11 cellular contexts compared by ENCODE assay signal in the genomic region with DNA sequence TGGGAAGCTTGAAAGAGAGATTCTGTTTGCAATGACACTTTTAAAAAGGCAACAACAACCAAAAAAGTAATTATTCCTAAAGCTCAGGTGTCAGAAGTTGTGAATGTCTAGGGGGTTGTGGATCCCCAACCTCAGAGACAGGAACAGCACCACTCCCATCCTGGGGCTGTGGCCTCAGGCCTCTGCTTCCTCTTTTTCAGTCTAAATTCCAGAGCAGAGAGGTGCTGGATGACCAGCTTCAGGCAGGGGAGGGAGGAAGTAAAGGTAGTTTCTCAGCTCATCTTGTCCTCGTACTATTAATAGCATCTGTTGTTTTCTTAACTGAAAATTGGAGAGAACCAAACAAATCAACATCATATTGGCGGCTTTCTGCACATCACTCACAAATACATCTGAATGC. TPM values are rescaled to one million over a fixed set of nuclear protein-coding genes. Genes with fewer than 3 reads are reported as not detected.
DNase-seq lines count a peak whose midpoint lies in the region; ATAC-seq and TF ChIP-seq lines count a peak whose summit lies in the region.
"Had no signal": no experiment of that assay in that cellular context is flagged by ENCODE, and none has a peak within 500 bp of the region (broad histone marks: within the 10 kb centered on the region; RNA-seq: fewer than 3 reads in every experiment).

No MANE protein-coding gene starts in this region.

- POLR2A ChIA-PET in activated CD8-positive, alpha-beta T cell treated with anti-CD3 and anti-CD28 coated beads for 36 hours (lab: Charles Lee), result interaction anchor here (1.2 to 2.8 kb wide), 2 partner anchors 8 to 220 kb away, joined by 3 to 21 read pairs; partner anchors contain the start of gene NT5E
- POLR2A ChIA-PET in activated CD8-positive, alpha-beta T cell treated with anti-CD3 and anti-CD28 coated beads, Interleukin-2, amount 10 ng/mL, durations not matched to agents 7 days and 5 days (lab: Charles Lee), result interaction anchor here (1.0 to 2.3 kb wide), 2 partner anchors 8 to 90 kb away, joined by 3 to 11 read pairs; partner anchors contain the start of gene NT5E
- POLR2A ChIA-PET in RWPE1 (lab: Yijun Ruan, JAX; ENCODE audit: low non-redundant PET), result no interaction called here

- no peak for DNase-seq in activated CD8-positive, alpha-beta T cell treated with anti-CD3 and anti-CD28 coated beads for 36 hours
- no peak for DNase-seq in activated CD8-positive, alpha-beta T cell treated with anti-CD3 and anti-CD28 coated beads, Interleukin-2, amount 10 ng/mL, durations not matched to agents 7 days and 5 days
- no peak for DNase-seq in RWPE1 (ENCODE audit: low spot score)
- no peak for DNase-seq in fibroblast of lung (ENCODE audit: low read depth in 2 of 2)
- no peak for DNase-seq in tibial artery
- no peak for DNase-seq in NCI-H748 (lab: John Stamatoyannopoulos, UW; ENCODE audit: unreplicated experiment)
- DNase-seq: activated T-cell treated with anti-CD3 and anti-CD28 coated beads for 4 hours, caudate nucleus had no signal

- peak overlapping the region; percentile 86 for H3K27ac Mint-ChIP-seq in activated CD8-positive, alpha-beta T cell treated with anti-CD3 and anti-CD28 coated beads for 36 hours
- H3K27ac Mint-ChIP-seq in activated CD8-positive, alpha-beta T cell treated with anti-CD3 and anti-CD28 coated beads, Interleukin-2, amount 10 ng/mL, durations not matched to agents 7 days and 5 days, result no peak overlapping the region

- H3K27me3 ChIP-seq in fibroblast of lung (ENCODE audit: control insufficient read depth, insufficient read depth, low read length), result no peaks in the 10 kb centered on the region
- H3K27me3 ChIP-seq in tibial artery, result no peaks in the 10 kb centered on the region

- H3K79me2 ChIP-seq in fibroblast of lung (ENCODE audit: control insufficient read depth, insufficient read depth, low read length), result peaks cover 85% of the 10 kb centered on the region
- H3K79me2 ChIP-seq: parathyroid adenoma had no signal

- H3K9ac ChIP-seq in fibroblast of lung (ENCODE audit: insufficient read depth, low read length), result no peak overlapping the region
- H3K9ac ChIP-seq: parathyroid adenoma had no signal

- no peaks in the 10 kb centered on the region for H3K27me3 Mint-ChIP-seq in activated CD8-positive, alpha-beta T cell treated with anti-CD3 and anti-CD28 coated beads for 36 hours
- no peaks in the 10 kb centered on the region for H3K27me3 Mint-ChIP-seq in activated CD8-positive, alpha-beta T cell treated with anti-CD3 and anti-CD28 coated beads, Interleukin-2, amount 10 ng/mL, durations not matched to agents 7 days and 5 days (ENCODE audit: low read depth)

- no peaks in the 10 kb centered on the region for H4K20me1 ChIP-seq in fibroblast of lung (ENCODE audit: control insufficient read depth, extremely low read depth, insufficient read depth, low read length)

- H3K36me3 ChIP-seq in fibroblast of lung (ENCODE audit: control insufficient read depth, insufficient read depth, low read length), result no peaks in the 10 kb centered on the region
- no peaks in the 10 kb centered on the region for H3K36me3 ChIP-seq in tibial artery

- H3K9me3 Mint-ChIP-seq in activated CD8-positive, alpha-beta T cell treated with anti-CD3 and anti-CD28 coated beads for 36 hours, result no peaks in the 10 kb centered on the region
- H3K9me3 Mint-ChIP-seq in activated CD8-positive, alpha-beta T cell treated with anti-CD3 and anti-CD28 coated beads, Interleukin-2, amount 10 ng/mL, durations not matched to agents 7 days and 5 days (ENCODE audit: insufficient read depth), result no peaks in the 10 kb centered on the region

- TF ChIP-seq CTCF in activated CD8-positive, alpha-beta T cell treated with anti-CD3 and anti-CD28 coated beads for 36 hours (IDR thresholded peaks at IDR 0.05), result no peak
- TF ChIP-seq CTCF in RWPE1 (conservative IDR thresholded peaks at IDR 0.05; ENCODE audit: low read depth), result no peak
- no peak for TF ChIP-seq CTCF in fibroblast of lung (conservative IDR thresholded peaks at IDR 0.05 in 1 of 2, IDR thresholded peaks at IDR 0.05 in 1 of 2; ENCODE audit: low read depth in 1 of 2, low read length in 2 of 2)
- no peak for TF ChIP-seq CTCF in tibial artery (IDR thresholded peaks at IDR 0.05)

- no peaks in the 10 kb centered on the region for H3K9me3 ChIP-seq in fibroblast of lung (ENCODE audit: control insufficient read depth, insufficient read depth, low read depth, low read length)
- no peaks in the 10 kb centered on the region for H3K9me3 ChIP-seq in tibial artery

- CTCF ChIA-PET in activated CD8-positive, alpha-beta T cell treated with anti-CD3 and anti-CD28 coated beads for 36 hours (lab: Charles Lee), result interaction anchor here (1.6 to 24.4 kb wide), 3 partner anchors 7 to 23 kb away, joined by 7 to 364 read pairs (median 8); partner anchors contain the start of gene NT5E
- CTCF ChIA-PET in activated CD8-positive, alpha-beta T cell treated with anti-CD3 and anti-CD28 coated beads, Interleukin-2, amount 10 ng/mL, durations not matched to agents 7 days and 5 days (lab: Charles Lee), result interaction anchor here (0.5 to 1.9 kb wide), 4 partner anchors 11 to 96 kb away, joined by 3 to 15 read pairs (median 4); no protein-coding TSS in a partner anchor
- CTCF ChIA-PET in RWPE1 (lab: Yijun Ruan, JAX), result no interaction called here

- H3K36me3 Mint-ChIP-seq in activated CD8-positive, alpha-beta T cell treated with anti-CD3 and anti-CD28 coated beads for 36 hours (ENCODE audit: low read depth), result peaks cover 4% of the 10 kb centered on the region
- peaks cover 3% of the 10 kb centered on the region for H3K36me3 Mint-ChIP-seq in activated CD8-positive, alpha-beta T cell treated with anti-CD3 and anti-CD28 coated beads, Interleukin-2, amount 10 ng/mL, durations not matched to agents 7 days and 5 days (ENCODE audit: low read depth)

- H3K4me1 Mint-ChIP-seq in activated CD8-positive, alpha-beta T cell treated with anti-CD3 and anti-CD28 coated beads for 36 hours (ENCODE audit: low read depth), result peaks cover 96% of the 10 kb centered on the region
- H3K4me1 Mint-ChIP-seq in activated CD8-positive, alpha-beta T cell treated with anti-CD3 and anti-CD28 coated beads, Interleukin-2, amount 10 ng/mL, durations not matched to agents 7 days and 5 days (ENCODE audit: low read depth), result peaks cover 85% of the 10 kb centered on the region

- H3K4me3 Mint-ChIP-seq in activated CD8-positive, alpha-beta T cell treated with anti-CD3 and anti-CD28 coated beads for 36 hours, result no peak overlapping the region
- H3K4me3 Mint-ChIP-seq in activated CD8-positive, alpha-beta T cell treated with anti-CD3 and anti-CD28 coated beads, Interleukin-2, amount 10 ng/mL, durations not matched to agents 7 days and 5 days, result no peak overlapping the region

- ATAC-seq in activated CD8-positive, alpha-beta T cell treated with anti-CD3 and anti-CD28 coated beads for 36 hours, result no peak
- no peak for ATAC-seq in activated CD8-positive, alpha-beta T cell treated with anti-CD3 and anti-CD28 coated beads, Interleukin-2, amount 10 ng/mL, durations not matched to agents 7 days and 5 days
- ATAC-seq in HG02798 (IDR thresholded peaks at IDR 0.05; ENCODE audit: poor library complexity, unreplicated experiment) (no peak), GM18858 (IDR thresholded peaks at IDR 0.05; ENCODE audit: unreplicated experiment) (no peak)

- no peak overlapping the region for H3K4me3 ChIP-seq in fibroblast of lung (replicated peaks in 1 of 4; ENCODE audit: control extremely low read depth in 1 of 4, insufficient read depth in 1 of 4, low read depth in 3 of 4, low read length in 4 of 4)
- no peak overlapping the region for H3K4me3 ChIP-seq in tibial artery

- H2AFZ ChIP-seq in fibroblast of lung (ENCODE audit: low read length), result no peak overlapping the region
- H2AFZ ChIP-seq: parathyroid adenoma had no signal

- intact Hi-C loops in activated CD8-positive, alpha-beta T cell treated with anti-CD3 and anti-CD28 coated beads for 36 hours (cut with micrococcal nuclease), result loop anchor here (10.0 kb wide), 1 partner anchor 137 kb away; the partner anchor contains the start of gene SNX14
- intact Hi-C loops in tibial artery (cut with DNase I; ENCODE audit: low total_unique reads), result no loop called here

- H3K4me2 ChIP-seq in fibroblast of lung (ENCODE audit: extremely low read depth, insufficient read depth, low read length), result peak overlapping the region; percentile 5

- peak overlapping the region; percentile 74; the same call in 1 of the 2 replicates for H3K27ac ChIP-seq in RWPE1
- H3K27ac ChIP-seq in fibroblast of lung (ENCODE audit: insufficient read depth, low read length), result peak overlapping the region; percentile 6
- H3K27ac ChIP-seq in tibial artery, result peak overlapping the region; percentile 58 to 66
- H3K27ac ChIP-seq: parathyroid adenoma had no signal

- H3K4me1 ChIP-seq in fibroblast of lung (ENCODE audit: control insufficient read depth, extremely low read depth, insufficient read depth, low read length) (peaks cover 45% of the 10 kb centered on the region), tibial artery (peaks cover 0 to 89% (median 56%) of the 10 kb centered on the region in 4 donors)
- H3K4me1 ChIP-seq: parathyroid adenoma had no signal

RNA-seq across cellular contexts. Expression of gene NT5E, which starts 8.3 kb away (rescaled TPM):
- total RNA-seq in activated CD8-positive, alpha-beta T cell treated with anti-CD3 and anti-CD28 coated beads for 36 hours, result 1 to 10 TPM; 5.2 to 6.7 TPM
- 1 to 10 TPM; 7.4 to 7.6 TPM for total RNA-seq in activated CD8-positive, alpha-beta T cell treated with anti-CD3 and anti-CD28 coated beads, Interleukin-2, amount 10 ng/mL, durations not matched to agents 7 days and 5 days
- total RNA-seq in fibroblast of lung, result 111 and 257 TPM in 2 replicates
- polyA plus RNA-seq in fibroblast of lung, result 217 and 324 TPM in 2 replicates
- polyA plus RNA-seq in fibroblast of lung (2012), result 125 and 203 TPM in 2 replicates
- polyA minus RNA-seq in fibroblast of lung (ENCODE audit: low replicate concordance), result 43.7 and 113 TPM in 2 replicates

Comparison
In these comparisons a context has a peak if more than half of its experiments do, and no peak if none do; other contexts are left out.
1. H3K27ac ChIP-seq: peak in every context shown above with its lines; median percentile 74 in RWPE1; 62 in tibial artery; 6 in fibroblast of lung.
2. RNA of gene NT5E, which starts 8.3 kb away (total RNA-seq): 111 to 257 TPM in fibroblast of lung; 7.4 to 7.6 TPM in activated CD8-positive, alpha-beta T cell treated with anti-CD3 and anti-CD28 coated beads, Interleukin-2, amount 10 ng/mL, durations not matched to agents 7 days and 5 days and 5.2 to 6.7 TPM in activated CD8-positive, alpha-beta T cell treated with anti-CD3 and anti-CD28 coated beads for 36 hours; every median in the first group is over 10 times any median in the second.